In genomic region chr18:61651880-61652268, GRCh38 we compare ENCODE assay signal across 24 cellular contexts.
A peak's percentile ranks its signal among the peaks of the same experiment; 100 is the strongest.
DNase-seq lines count a peak whose midpoint lies in the region; ATAC-seq, FAIRE-seq and TF ChIP-seq lines count a peak whose summit lies in the region.
"Had no signal": no experiment of that assay in that cellular context is flagged by ENCODE, and none has a peak within 500 bp of the region (broad histone marks: within the 10 kb centered on the region; RNA-seq: fewer than 3 reads in every experiment).

No MANE protein-coding gene starts in this region.

- H3K36me3 ChIP-seq in bronchial epithelial cell (ENCODE audit: control insufficient read depth, insufficient read depth, low read length) (no peaks in the 10 kb centered on the region), mucosa of descending colon (ENCODE audit: low read depth) (no peaks in the 10 kb centered on the region)
- H3K36me3 ChIP-seq: ovary, right lobe of liver, SJCRH30, WERI-Rb-1 had no signal

- no peak overlapping the region for H3K4me3 ChIP-seq in bronchial epithelial cell (ENCODE audit: low read depth, low read length)
- no peak overlapping the region for H3K4me3 ChIP-seq in mucosa of descending colon
- H3K4me3 ChIP-seq: ovary, right lobe of liver, SJCRH30, testis had no signal

- TF ChIP-seq CTCF in bronchial epithelial cell (IDR thresholded peaks at IDR 0.05; ENCODE audit: insufficient read depth, low read length, severe bottlenecking) (no peak), mucosa of descending colon (IDR thresholded peaks at IDR 0.05) (no peak)

- H3K9me3 ChIP-seq in mucosa of descending colon, result no peaks in the 10 kb centered on the region
- H3K9me3 ChIP-seq: ovary, right lobe of liver, SJCRH30, testis had no signal

- ATAC-seq in mucosa of descending colon, result peak; percentile 94
- no peak for ATAC-seq in HG03025 (IDR thresholded peaks at IDR 0.05; ENCODE audit: low FRiP score, unreplicated experiment)
- no peak for ATAC-seq in HG02885 (IDR thresholded peaks at IDR 0.05; ENCODE audit: poor library complexity, unreplicated experiment)
- ATAC-seq: naive thymus-derived CD4-positive, alpha-beta T cell; right lobe of liver had no signal

- peaks cover 5% of the 10 kb centered on the region for H3K4me1 ChIP-seq in mucosa of descending colon (ENCODE audit: low read depth)
- H3K4me1 ChIP-seq: SJCRH30, testis had no signal

- intact Hi-C loops in mucosa of descending colon (cut with DNase I, micrococcal nuclease), result no loop called here

- no peaks in the 10 kb centered on the region for H3K27me3 ChIP-seq in bronchial epithelial cell (ENCODE audit: control insufficient read depth, insufficient read depth, low read length)
- H3K27me3 ChIP-seq: ovary, right lobe of liver, SJCRH30, testis had no signal

- DNase-seq in COLO668 (lab: John Stamatoyannopoulos, UW; ENCODE audit: unreplicated experiment) (peak; percentile 12), NCI-H146 (lab: John Stamatoyannopoulos, UW) (peak; percentile 46), bronchial epithelial cell (ENCODE audit: low read depth) (peak; percentile 21), mucosa of descending colon (peak in 1 of 3 donors; percentile 64), dermis blood vessel endothelial cell (no peak), T-helper 9 cell (no peak)
- DNase-seq: activated CD4-positive, alpha-beta T cell treated with anti-CD3 and anti-CD28 coated beads, Interleukin-2, amount 50 U/mL, for 48 hours; activated gamma-delta T cell treated with Interleukin-2 at 50 U/mL for 16 hours; activated T-cell treated with anti-CD3 and anti-CD28 coated beads for 4 hours; erythroblast; naive thymus-derived CD4-positive, alpha-beta T cell; NCI-H1048; NCI-H2107; NCI-H82; ovary; right lobe of liver; SJCRH30; testis; WERI-Rb-1 had no signal

- FAIRE-seq in bronchial epithelial cell (lab: Jason Lieb, UNC), result no peak
- FAIRE-seq: frontal cortex, H54, keratinocyte had no signal

Comparison
In these comparisons a context has a peak if more than half of its experiments do, and no peak if none do; other contexts are left out.
1. DNase-seq: peak in COLO668 (single experiment), NCI-H146 (single experiment) and bronchial epithelial cell (single experiment); none in dermis blood vessel endothelial cell (single experiment) and T-helper 9 cell (single experiment).